Comparison of ENCODE assay signal across 20 cellular contexts in the genomic region with DNA sequence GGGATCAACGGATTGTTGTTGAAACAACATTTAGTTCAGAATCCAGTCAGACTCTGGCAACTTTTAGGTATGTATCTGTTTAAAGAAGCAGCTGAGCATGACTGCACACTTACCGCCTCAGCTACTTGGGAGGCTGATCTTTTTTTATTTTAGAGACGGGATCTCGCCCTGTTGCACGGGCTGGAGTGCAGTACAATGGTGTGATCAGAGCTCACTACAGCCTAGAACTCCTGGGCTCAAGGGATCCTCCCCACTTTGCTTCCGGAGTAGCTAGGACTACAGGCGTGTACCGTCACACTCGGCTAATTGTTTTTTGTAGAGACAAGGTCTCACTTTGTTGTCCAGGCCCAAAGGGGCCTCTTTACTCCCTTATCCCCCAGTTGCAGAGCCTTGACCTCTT. TPM values are rescaled to one million over a fixed set of nuclear protein-coding genes. Genes with fewer than 3 reads are reported as not detected.
DNase-seq lines count a peak whose midpoint lies in the region; ATAC-seq and TF ChIP-seq lines count a peak whose summit lies in the region.
"Had no signal": no experiment of that assay in that cellular context is flagged by ENCODE, and none has a peak within 500 bp of the region (broad histone marks: within the 10 kb centered on the region; RNA-seq: fewer than 3 reads in every experiment).

No MANE protein-coding gene starts in this region.

- H3K27me3 ChIP-seq in CD4-positive, alpha-beta memory T cell (ENCODE audit: insufficient read depth, low read length), result no peaks in the 10 kb centered on the region
- H3K27me3 ChIP-seq: BE2C, heart left ventricle, suprapubic skin had no signal

- H3K36me3 ChIP-seq in CD4-positive, alpha-beta memory T cell (ENCODE audit: insufficient read depth, low read length), result peaks cover 27% of the 10 kb centered on the region
- peaks cover 38% of the 10 kb centered on the region for H3K36me3 ChIP-seq in OCI-LY7 (ENCODE audit: insufficient read depth, low read length)

- peak overlapping the region in 3 of 7 donors; percentile 32 to 85 (median 74) for H3K27ac Mint-ChIP-seq in CD4-positive, alpha-beta memory T cell
- H3K27ac Mint-ChIP-seq in Calu3 (ENCODE audit: unreplicated experiment) (no peak overlapping the region), natural killer cell (no peak overlapping the region)
- H3K27ac Mint-ChIP-seq in activated naive CD8-positive, alpha-beta T cell treated with anti-CD3 and anti-CD28 coated beads, Interleukin-2, amount 10 ng/mL, durations not matched to agents 7 days and 5 days, result no peak overlapping the region

- no peak for ATAC-seq in activated naive CD8-positive, alpha-beta T cell treated with anti-CD3 and anti-CD28 coated beads, Interleukin-2, amount 10 ng/mL, durations not matched to agents 7 days and 5 days (ENCODE audit: low read depth)
- ATAC-seq in natural killer cell, result no peak
- ATAC-seq: activated CD4-positive, CD25-positive, alpha-beta regulatory T cell treated with anti-CD3 and anti-CD28 coated beads, Interleukin-2, amount 50 U/mL, for 24 hours; heart left ventricle; K562 had no signal

- H3K27ac ChIP-seq in CD4-positive, alpha-beta memory T cell (ENCODE audit: low read depth, low read length), result peak overlapping the region; percentile 21
- no peak overlapping the region for H3K27ac ChIP-seq in substantia nigra (ENCODE audit: low read depth, low read length, poor library complexity, severe bottlenecking)
- H3K27ac ChIP-seq in OCI-LY7 (ENCODE audit: low read depth, low read length, poor library complexity, severe bottlenecking), result no peak overlapping the region
- H3K27ac ChIP-seq: heart left ventricle, suprapubic skin had no signal

- intact Hi-C loops in CD4-positive, alpha-beta memory T cell (cut with micrococcal nuclease), result no loop called here
- intact Hi-C loops in Calu3 (cut with micrococcal nuclease; ENCODE audit: unreplicated experiment) (no loop called here), natural killer cell (cut with micrococcal nuclease) (no loop called here), OCI-LY7 (cut with micrococcal nuclease; ENCODE audit: unreplicated experiment) (no loop called here)

- CTCF ChIA-PET in CD4-positive, alpha-beta memory T cell (lab: Charles Lee; ENCODE audit: partially characterized antibody), result interaction anchor here (1.3 to 1.5 kb wide), 3 partner anchors 47 to 184 kb away, joined by 3 to 5 read pairs (median 4); no protein-coding TSS in a partner anchor
- CTCF ChIA-PET in Calu3 (lab: Charles Lee), result no interaction called here
- CTCF ChIA-PET in OCI-LY7 (lab: Charles Lee; ENCODE audit: unreplicated experiment), result no interaction called here

- peaks cover 6 to 20% of the 10 kb centered on the region in 2 donors for H3K36me3 Mint-ChIP-seq in CD4-positive, alpha-beta memory T cell
- H3K36me3 Mint-ChIP-seq in Calu3 (ENCODE audit: insufficient read depth, unreplicated experiment), result peaks cover 71% of the 10 kb centered on the region
- H3K36me3 Mint-ChIP-seq in activated naive CD8-positive, alpha-beta T cell treated with anti-CD3 and anti-CD28 coated beads, Interleukin-2, amount 10 ng/mL, durations not matched to agents 7 days and 5 days, result peaks cover 14% of the 10 kb centered on the region
- H3K36me3 Mint-ChIP-seq in natural killer cell, result no peaks in the 10 kb centered on the region

- H4K20me1 ChIP-seq in OCI-LY7 (ENCODE audit: insufficient read depth, low read length), result no peaks in the 10 kb centered on the region

- peaks cover 27% of the 10 kb centered on the region; the same call in 1 of the 2 replicates for H3K79me2 ChIP-seq in OCI-LY7 (ENCODE audit: insufficient read depth, low read depth, low read length)

- peaks cover 32% of the 10 kb centered on the region for H3K4me1 ChIP-seq in CD4-positive, alpha-beta memory T cell (ENCODE audit: insufficient read depth, low read length)
- peaks cover 24% of the 10 kb centered on the region for H3K4me1 ChIP-seq in OCI-LY7 (ENCODE audit: insufficient read depth, low read length, poor library complexity, severe bottlenecking)
- H3K4me1 ChIP-seq: BE2C had no signal

- DNase-seq in CD4-positive, alpha-beta memory T cell, result no peak
- DNase-seq in Calu3 (no peak), natural killer cell (no peak), substantia nigra (lab: John Stamatoyannopoulos, UW) (no peak), OCI-LY7 (ENCODE audit: low spot score) (no peak), GM03348 (ENCODE audit: low spot score) (no peak)
- DNase-seq in activated naive CD8-positive, alpha-beta T cell treated with anti-CD3 and anti-CD28 coated beads, Interleukin-2, amount 10 ng/mL, durations not matched to agents 7 days and 5 days, result no peak
- DNase-seq: activated T-cell treated with anti-CD3 and anti-CD28 coated beads, Interleukin-2, amount 50 U/mL, for 1 hour; BE2C; DMS153; effector memory CD4-positive, alpha-beta T cell; heart left ventricle; NCI-H2029; NCI-H510A; SHP77; stimulated activated CD4-positive, alpha-beta T cell treated with anti-CD3 and anti-CD28 coated beads, Interleukin-4, amount 100 ng/mL, for 24 hours had no signal

- no peaks in the 10 kb centered on the region for H3K9me3 ChIP-seq in CD4-positive, alpha-beta memory T cell (ENCODE audit: control insufficient read depth in 1 of 2, low read length in 2 of 2)
- no peaks in the 10 kb centered on the region for H3K9me3 ChIP-seq in OCI-LY7 (ENCODE audit: low read length)
- H3K9me3 ChIP-seq: BE2C, heart left ventricle, suprapubic skin had no signal

- H3K4me3 ChIP-seq in CD4-positive, alpha-beta memory T cell (ENCODE audit: low read length in 2 of 2), result no peak overlapping the region
- H3K4me3 ChIP-seq in OCI-LY7 (ENCODE audit: low read depth, low read length, poor library complexity, severe bottlenecking), result no peak overlapping the region
- H3K4me3 ChIP-seq: K562, smooth muscle cell, suprapubic skin had no signal

- H3K4me1 Mint-ChIP-seq in CD4-positive, alpha-beta memory T cell, result peaks cover 12 to 45% (median 28%) of the 10 kb centered on the region in 4 donors
- H3K4me1 Mint-ChIP-seq in Calu3 (ENCODE audit: low read depth, unreplicated experiment), result peaks cover 12% of the 10 kb centered on the region
- peaks cover 21% of the 10 kb centered on the region for H3K4me1 Mint-ChIP-seq in activated naive CD8-positive, alpha-beta T cell treated with anti-CD3 and anti-CD28 coated beads, Interleukin-2, amount 10 ng/mL, durations not matched to agents 7 days and 5 days
- H3K4me1 Mint-ChIP-seq in natural killer cell, result peaks cover 19 to 21% of the 10 kb centered on the region in 2 donors

- POLR2A ChIA-PET in CD4-positive, alpha-beta memory T cell (lab: Charles Lee; ENCODE audit: partially characterized antibody), result interaction anchor here (0.8 to 3.8 kb wide), 3 partner anchors 12 to 195 kb away, joined by 3 to 79 read pairs (median 3); a partner anchor contains a TSS
- POLR2A ChIA-PET in activated naive CD8-positive, alpha-beta T cell treated with anti-CD3 and anti-CD28 coated beads, Interleukin-2, amount 10 ng/mL, durations not matched to agents 7 days and 5 days (lab: Charles Lee), result no interaction called here
- POLR2A ChIA-PET in OCI-LY7 (lab: Charles Lee), result interaction anchor here (0.7 kb wide), 1 partner anchor 167 kb away, joined by 10 read pairs; no protein-coding TSS in a partner anchor

- no peaks in the 10 kb centered on the region for H3K9me3 Mint-ChIP-seq in CD4-positive, alpha-beta memory T cell
- H3K9me3 Mint-ChIP-seq in Calu3 (ENCODE audit: low read depth, unreplicated experiment), result no peaks in the 10 kb centered on the region
- no peaks in the 10 kb centered on the region for H3K9me3 Mint-ChIP-seq in activated naive CD8-positive, alpha-beta T cell treated with anti-CD3 and anti-CD28 coated beads, Interleukin-2, amount 10 ng/mL, durations not matched to agents 7 days and 5 days
- H3K9me3 Mint-ChIP-seq in natural killer cell, result no peaks in the 10 kb centered on the region

- no peaks in the 10 kb centered on the region for H3K9me2 ChIP-seq in OCI-LY7 (ENCODE audit: insufficient read depth, low read length)

- H3K4me2 ChIP-seq in OCI-LY7 (ENCODE audit: low read length), result no peak overlapping the region
- H3K4me2 ChIP-seq: smooth muscle cell had no signal

- TF ChIP-seq CTCF in Calu3 (IDR thresholded peaks at IDR 0.05; ENCODE audit: unreplicated experiment) (no peak), natural killer cell (IDR thresholded peaks at IDR 0.05) (no peak), OCI-LY7 (conservative IDR thresholded peaks at IDR 0.05; ENCODE audit: low read length) (no peak)

- peak overlapping the region in 5 of 8 donors; percentile 20 to 57 (median 44) for H3K4me3 Mint-ChIP-seq in CD4-positive, alpha-beta memory T cell
- H3K4me3 Mint-ChIP-seq in Calu3 (ENCODE audit: low read depth, unreplicated experiment), result peak overlapping the region; percentile 64
- H3K4me3 Mint-ChIP-seq in activated naive CD8-positive, alpha-beta T cell treated with anti-CD3 and anti-CD28 coated beads, Interleukin-2, amount 10 ng/mL, durations not matched to agents 7 days and 5 days, result peak overlapping the region; percentile 29
- H3K4me3 Mint-ChIP-seq in natural killer cell, result peak overlapping the region; percentile 67

- no peak overlapping the region for H2AFZ ChIP-seq in OCI-LY7 (ENCODE audit: low read length)

- BruUV-seq in Calu3 (replicated peaks; lab: Mats Ljungman, UMichigan) (no TSS peak), OCI-LY7 (replicated peaks; lab: Mats Ljungman, UMichigan) (no TSS peak)

- H3K27me3 Mint-ChIP-seq in CD4-positive, alpha-beta memory T cell, result no peaks in the 10 kb centered on the region
- H3K27me3 Mint-ChIP-seq in Calu3 (ENCODE audit: unreplicated experiment), result no peaks in the 10 kb centered on the region
- H3K27me3 Mint-ChIP-seq in activated naive CD8-positive, alpha-beta T cell treated with anti-CD3 and anti-CD28 coated beads, Interleukin-2, amount 10 ng/mL, durations not matched to agents 7 days and 5 days, result no peaks in the 10 kb centered on the region
- no peaks in the 10 kb centered on the region for H3K27me3 Mint-ChIP-seq in natural killer cell (ENCODE audit: low read depth in 2 of 2)

RNA-seq across cellular contexts. Expression of a gene that starts 2.3 kb away (rescaled TPM):
- 100 to 1,000 TPM; 157 to 160 TPM for total RNA-seq in CD4-positive, alpha-beta memory T cell
- polyA plus RNA-seq in CD4-positive, alpha-beta memory T cell, result 10 to 100 TPM; 46.4 to 48.5 TPM
- total RNA-seq in Calu3 (2022) (174 and 186 TPM in 2 replicates), natural killer cell (100 to 1,000 TPM; 142 to 195 (median 180) TPM), OCI-LY7 (2022) (106 and 121 TPM in 2 replicates)
- total RNA-seq in activated naive CD8-positive, alpha-beta T cell treated with anti-CD3 and anti-CD28 coated beads, Interleukin-2, amount 10 ng/mL, durations not matched to agents 7 days and 5 days, result 100 to 1,000 TPM; 112 to 113 TPM
- total RNA-seq in OCI-LY7 (2014; rRNA removed; shearing (Covaris generic)), result 77.6 and 92.7 TPM in 2 replicates

RNA-seq across cellular contexts. Expression of a gene that starts 20.2 kb away (rescaled TPM):
- total RNA-seq in CD4-positive, alpha-beta memory T cell, result 100 to 1,000 TPM; 229 to 246 TPM
- polyA plus RNA-seq in CD4-positive, alpha-beta memory T cell, result 10 to 100 TPM in 1 of 2 donors, 1 to 10 TPM in 1; 3.9 to 49.7 TPM
- total RNA-seq in Calu3 (2022) (227 and 242 TPM in 2 replicates), natural killer cell (100 to 1,000 TPM; 230 to 299 (median 287) TPM), OCI-LY7 (2022) (247 and 251 TPM in 2 replicates)
- total RNA-seq in activated naive CD8-positive, alpha-beta T cell treated with anti-CD3 and anti-CD28 coated beads, Interleukin-2, amount 10 ng/mL, durations not matched to agents 7 days and 5 days, result 100 to 1,000 TPM; 213 to 217 TPM
- total RNA-seq in OCI-LY7 (2014; rRNA removed; shearing (Covaris generic)), result 87.0 and 89.1 TPM in 2 replicates

RNA-seq across cellular contexts. Expression of a gene that starts 50.0 kb away (rescaled TPM):
- total RNA-seq in CD4-positive, alpha-beta memory T cell, result 1,000 to 10,000 TPM; 4,825 to 5,043 TPM
- 1,000 to 10,000 TPM; 4,119 to 5,642 TPM for polyA plus RNA-seq in CD4-positive, alpha-beta memory T cell
- total RNA-seq in Calu3 (2022) (1,719 and 1,779 TPM in 2 replicates), natural killer cell (1,000 to 10,000 TPM; 1,286 to 1,549 (median 1,294) TPM), OCI-LY7 (2022) (2,903 and 2,928 TPM in 2 replicates)
- 1,000 to 10,000 TPM; 2,631 to 2,711 TPM for total RNA-seq in activated naive CD8-positive, alpha-beta T cell treated with anti-CD3 and anti-CD28 coated beads, Interleukin-2, amount 10 ng/mL, durations not matched to agents 7 days and 5 days
- 7,440 and 9,791 TPM in 2 replicates for total RNA-seq in OCI-LY7 (2014; rRNA removed; shearing (Covaris generic))
